Comparison of ENCODE assay signal across 8 cellular contexts in genomic region chr11:504053-504993, GRCh38. TPM values are rescaled to one million over a fixed set of nuclear protein-coding genes. Genes with fewer than 3 reads are reported as not detected.
DNase-seq lines count a peak whose midpoint lies in the region; ATAC-seq and TF ChIP-seq lines count a peak whose summit lies in the region.

No MANE protein-coding gene starts in this region.

- no peak overlapping the region for H2AFZ ChIP-seq in fibroblast of lung (ENCODE audit: low read length)

- peak overlapping the region; percentile 77 for H3K9ac ChIP-seq in fibroblast of lung (ENCODE audit: insufficient read depth, low read length)

- ATAC-seq in T-helper 17 cell (no peak), GM18498 (IDR thresholded peaks at IDR 0.05; ENCODE audit: unreplicated experiment) (no peak), HG03521 (IDR thresholded peaks at IDR 0.05; ENCODE audit: unreplicated experiment) (no peak)

- TF ChIP-seq EP300 in ovary (IDR thresholded peaks at IDR 0.05), result no peak

- intact Hi-C loops in ovary (cut with DNase I), result loop anchor here in 1 of 4 donors (10.0 kb wide), 1 partner anchor 50 kb away; the partner anchor contains the start of gene PTDSS2

- H3K4me3 Mint-ChIP-seq in T-helper 17 cell, result peak overlapping the region; percentile 86

- H3K4me1 Mint-ChIP-seq in T-helper 17 cell, result peaks cover 16% of the 10 kb centered on the region

- H3K27me3 Mint-ChIP-seq in T-helper 17 cell, result no peaks in the 10 kb centered on the region

- no peaks in the 10 kb centered on the region for H4K20me1 ChIP-seq in fibroblast of lung (ENCODE audit: control insufficient read depth, extremely low read depth, insufficient read depth, low read length)

- H3K27ac Mint-ChIP-seq in T-helper 17 cell, result peak overlapping the region; percentile 97

- TF ChIP-seq POLR2A in GM18526 (IDR thresholded peaks at IDR 0.05; ENCODE audit: extremely low read depth, insufficient read length) (peak; percentile 21), ovary (IDR thresholded peaks at IDR 0.05) (no peak)

- peak overlapping the region; percentile 100 for H3K4me2 ChIP-seq in fibroblast of lung (ENCODE audit: extremely low read depth, insufficient read depth, low read length)

- in situ Hi-C loops in ACHN (cut with HindIII; ENCODE audit: low pct_ligation_motif_present, low pct_unique_long_range_greater_than_20kb, low sequenced_read_pairs), result no loop called here

- H3K27me3 ChIP-seq in fibroblast of lung (ENCODE audit: control insufficient read depth, insufficient read depth, low read length) (no peaks in the 10 kb centered on the region), ovary (no peaks in the 10 kb centered on the region)

- H3K9me3 ChIP-seq in T-helper 17 cell (ENCODE audit: control insufficient read depth, low read length, poor library complexity, severe bottlenecking) (no peaks in the 10 kb centered on the region), fibroblast of lung (ENCODE audit: control insufficient read depth, insufficient read depth, low read depth, low read length) (no peaks in the 10 kb centered on the region), ovary (no peaks in the 10 kb centered on the region)

- TF ChIP-seq CTCF in fibroblast of lung (conservative IDR thresholded peaks at IDR 0.05 in 1 of 2, IDR thresholded peaks at IDR 0.05 in 1 of 2; ENCODE audit: low read depth in 1 of 2, low read length in 2 of 2) (no peak), ovary (IDR thresholded peaks at IDR 0.05) (no peak)

- H3K79me2 ChIP-seq in fibroblast of lung (ENCODE audit: control insufficient read depth, insufficient read depth, low read length), result peaks cover 56% of the 10 kb centered on the region

- peaks cover 13% of the 10 kb centered on the region for H3K4me1 ChIP-seq in fibroblast of lung (ENCODE audit: control insufficient read depth, extremely low read depth, insufficient read depth, low read length)
- peaks cover 14% of the 10 kb centered on the region for H3K4me1 ChIP-seq in ovary (ENCODE audit: insufficient read depth)

- H3K36me3 ChIP-seq in fibroblast of lung (ENCODE audit: control insufficient read depth, insufficient read depth, low read length) (peaks cover 26% of the 10 kb centered on the region), ovary (no peaks in the 10 kb centered on the region)

- no peaks in the 10 kb centered on the region for H3K36me3 Mint-ChIP-seq in T-helper 17 cell (ENCODE audit: low read depth)

- H3K27ac ChIP-seq in fibroblast of lung (ENCODE audit: insufficient read depth, low read length), result peak overlapping the region; percentile 83
- peak overlapping the region; percentile 64 to 75 for H3K27ac ChIP-seq in ovary

- WGBS in ovary, 3 donors, result 2 to 6% (median 2%) methylated on average over 59 to 72 of the region's 72 CpGs

- DNase-seq in T-helper 17 cell, result no peak
- peak; percentile 52 to 58 for DNase-seq in fibroblast of lung (ENCODE audit: low read depth in 2 of 2)
- DNase-seq in ovary, result peak; percentile 53 to 80 (median 68)
- DNase-seq in NCI-H2081 treated with DMSO at 0.1 percent for 48 hours (lab: John Stamatoyannopoulos, UW), result no peak
- no peak for DNase-seq in ACHN

- H3K4me3 ChIP-seq in fibroblast of lung (replicated peaks in 1 of 4; ENCODE audit: control extremely low read depth in 1 of 4, insufficient read depth in 1 of 4, low read depth in 3 of 4, low read length in 4 of 4) (peak overlapping the region; percentile 70 to 96 (median 81)), ovary (peak overlapping the region; percentile 25)

RNA-seq across cellular contexts. Expression of gene RNH1, which starts 2.7 kb away (rescaled TPM):
- total RNA-seq in T-helper 17 cell, result 100 to 1,000 TPM; 108 to 127 TPM
- 502 and 561 TPM in 2 replicates for total RNA-seq in fibroblast of lung
- 102 and 140 TPM in 2 replicates for polyA plus RNA-seq in fibroblast of lung
- 252 and 382 TPM in 2 replicates for polyA plus RNA-seq in fibroblast of lung (2012)
- polyA minus RNA-seq in fibroblast of lung (ENCODE audit: low replicate concordance), result 231 and 305 TPM in 2 replicates
- total RNA-seq in ovary, result 100 to 1,000 TPM; 105 to 233 (median 169) TPM
- 100 to 1,000 TPM in 1 of 2 donors, 10 to 100 TPM in 1; 17.4 to 147 TPM for polyA plus RNA-seq in ovary

RNA-seq across cellular contexts. Expression of gene HRAS, which starts 31.1 kb away (rescaled TPM):
- total RNA-seq in T-helper 17 cell, result 10 to 100 TPM; 31.4 TPM
- 46.7 and 58.5 TPM in 2 replicates for total RNA-seq in fibroblast of lung
- polyA plus RNA-seq in fibroblast of lung, result 51.7 and 69.3 TPM in 2 replicates
- polyA plus RNA-seq in fibroblast of lung (2012), result 88.2 and 141 TPM in 2 replicates
- polyA minus RNA-seq in fibroblast of lung (ENCODE audit: low replicate concordance), result 120 and 182 TPM in 2 replicates
- 10 to 100 TPM; 21.3 to 49.6 (median 36.3) TPM for total RNA-seq in ovary
- 10 to 100 TPM in 1 of 2 donors, 1 to 10 TPM in 1; 4.3 to 38.0 TPM for polyA plus RNA-seq in ovary

RNA-seq across cellular contexts. Expression of gene LRRC56, which starts 33.0 kb away (rescaled TPM):
- total RNA-seq in T-helper 17 cell (1 to 10 TPM; 5.7 to 5.8 TPM), fibroblast of lung (0.77 and 1.3 TPM in 2 replicates), ovary (1 to 10 TPM in 6 of 7 donors, under 1 TPM in 1; 0.60 to 6.2 (median 2.0) TPM)
- polyA plus RNA-seq in fibroblast of lung (0.26 and 0.28 TPM in 2 replicates), ovary (1 to 10 TPM in 1 of 2 donors, not detected in 1; 2.1 TPM)
- polyA plus RNA-seq in fibroblast of lung (2012), result 0.80 and 0.87 TPM in 2 replicates
- polyA minus RNA-seq in fibroblast of lung (ENCODE audit: low replicate concordance), result 0.19 and 0.98 TPM in 2 replicates

RNA-seq across cellular contexts. Expression of gene PTDSS2, which starts 54.2 kb away (rescaled TPM):
- total RNA-seq in T-helper 17 cell, result 10 to 100 TPM; 21.8 to 24.5 TPM
- total RNA-seq in fibroblast of lung, result 31.8 and 36.7 TPM in 2 replicates
- polyA plus RNA-seq in fibroblast of lung, result 17.4 and 18.1 TPM in 2 replicates
- 21.6 and 25.9 TPM in 2 replicates for polyA plus RNA-seq in fibroblast of lung (2012)
- 57.5 and 90.3 TPM in 2 replicates for polyA minus RNA-seq in fibroblast of lung (ENCODE audit: low replicate concordance)
- total RNA-seq in ovary, result 10 to 100 TPM; 34.4 to 56.5 (median 42.7) TPM
- 10 to 100 TPM; 17.1 to 38.6 TPM for polyA plus RNA-seq in ovary

RNA-seq across cellular contexts. Expression of gene LMNTD2, which starts 56.2 kb away (rescaled TPM):
- total RNA-seq in T-helper 17 cell (1 to 10 TPM; 3.8 to 6.0 TPM), fibroblast of lung (0.17 and 0.26 TPM in 2 replicates), ovary (1 to 10 TPM in 5 of 7 donors, under 1 TPM in 2; 0.70 to 7.6 (median 1.2) TPM)
- polyA plus RNA-seq in fibroblast of lung (0.05 and 0.08 TPM in 2 replicates), ovary (1 to 10 TPM in 1 of 2 donors, not detected in 1; 1.1 TPM)
- 0.12 and 0.45 TPM in 2 replicates for polyA plus RNA-seq in fibroblast of lung (2012)
- not detected in 2 replicates for polyA minus RNA-seq in fibroblast of lung (ENCODE audit: low replicate concordance)

Comparison
In these comparisons a context has a peak if more than half of its experiments do, and no peak if none do; other contexts are left out.
1. DNase-seq: peak in fibroblast of lung (2 of 2) and ovary (5 of 5); none in T-helper 17 cell (0 of 3), NCI-H2081 treated with DMSO at 0.1 percent for 48 hours (single experiment) and ACHN (single experiment).